Comparison of ENCODE assay signal across 14 cellular contexts in the genomic region with DNA sequence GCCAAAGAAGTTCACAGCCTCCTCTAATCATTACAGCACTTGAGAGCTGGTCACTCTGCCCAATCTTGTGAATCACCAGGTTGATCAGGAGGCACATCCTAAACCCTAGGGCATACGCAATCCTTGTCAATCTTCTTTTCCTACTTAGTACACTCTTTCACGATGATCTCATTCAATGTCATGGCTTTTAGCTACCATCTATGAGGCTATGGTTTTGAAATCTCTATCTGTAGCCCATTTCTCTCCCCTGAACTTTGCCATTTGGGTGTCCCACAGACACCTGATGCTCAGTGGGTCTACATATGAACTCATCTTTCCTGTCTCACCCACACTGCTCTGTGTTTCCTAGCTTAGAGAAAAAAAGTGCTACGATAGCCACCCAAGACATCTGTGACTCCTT. TPM values are rescaled to one million over a fixed set of nuclear protein-coding genes. Genes with fewer than 3 reads are reported as not detected.
DNase-seq lines count a peak whose midpoint lies in the region; ATAC-seq and TF ChIP-seq lines count a peak whose summit lies in the region.
"Had no signal": no experiment of that assay in that cellular context is flagged by ENCODE, and none has a peak within 500 bp of the region (broad histone marks: within the 10 kb centered on the region; RNA-seq: fewer than 3 reads in every experiment).

No MANE protein-coding gene starts in this region.

- H3K27me3 ChIP-seq in esophagus (ENCODE audit: control insufficient read depth in 1 of 2, insufficient read depth in 2 of 2, low read length in 2 of 2) (no peaks in the 10 kb centered on the region), vagina (no peaks in the 10 kb centered on the region)

- H3K4me3 ChIP-seq in esophagus (ENCODE audit: low read depth in 1 of 2, low read length in 2 of 2) (no peak overlapping the region), vagina (no peak overlapping the region)

- peaks cover 24% of the 10 kb centered on the region for H3K4me1 Mint-ChIP-seq in activated naive CD8-positive, alpha-beta T cell (ENCODE audit: low read depth)
- peaks cover 24% of the 10 kb centered on the region for H3K4me1 Mint-ChIP-seq in activated naive CD8-positive, alpha-beta T cell treated with anti-CD3 and anti-CD28 coated beads for 36 hours

- no peaks in the 10 kb centered on the region for H3K9me3 Mint-ChIP-seq in activated naive CD8-positive, alpha-beta T cell (ENCODE audit: low read depth)
- no peaks in the 10 kb centered on the region for H3K9me3 Mint-ChIP-seq in activated naive CD8-positive, alpha-beta T cell treated with anti-CD3 and anti-CD28 coated beads for 36 hours
- H3K9me3 Mint-ChIP-seq: endodermal cell had no signal

- TF ChIP-seq CTCF in vagina (IDR thresholded peaks at IDR 0.05) = no peak

- H3K36me3 ChIP-seq in esophagus (ENCODE audit: control insufficient read depth in 2 of 2, insufficient read depth in 2 of 2, low read length in 1 of 2) (peaks cover 0 to 3% of the 10 kb centered on the region in 2 donors), vagina (no peaks in the 10 kb centered on the region)

- no peak overlapping the region for H3K4me3 Mint-ChIP-seq in activated naive CD8-positive, alpha-beta T cell
- no peak overlapping the region for H3K4me3 Mint-ChIP-seq in activated naive CD8-positive, alpha-beta T cell treated with anti-CD3 and anti-CD28 coated beads for 36 hours

- 72 to 83% methylated on average over 3 of the region's 3 CpGs for WGBS in esophagus, 2 donors

- H3K27ac Mint-ChIP-seq in activated naive CD8-positive, alpha-beta T cell = peak overlapping the region; percentile 37
- no peak overlapping the region for H3K27ac Mint-ChIP-seq in activated naive CD8-positive, alpha-beta T cell treated with anti-CD3 and anti-CD28 coated beads for 36 hours
- H3K27ac Mint-ChIP-seq: endodermal cell had no signal

- TF ChIP-seq POLR2A in vagina (IDR thresholded peaks at IDR 0.05) = no peak

- H3K9me3 ChIP-seq in esophagus (ENCODE audit: control insufficient read depth in 2 of 2, insufficient read depth in 1 of 2, low read depth in 1 of 2, low read length in 1 of 2) (no peaks in the 10 kb centered on the region), vagina (no peaks in the 10 kb centered on the region)

- peaks cover 2% of the 10 kb centered on the region for H3K36me3 Mint-ChIP-seq in activated naive CD8-positive, alpha-beta T cell
- H3K36me3 Mint-ChIP-seq in activated naive CD8-positive, alpha-beta T cell treated with anti-CD3 and anti-CD28 coated beads for 36 hours = peaks cover 15% of the 10 kb centered on the region

- intact Hi-C loops in vagina (cut with DNase I) = no loop called here

- no peak for ATAC-seq in GM18858 (IDR thresholded peaks at IDR 0.05; ENCODE audit: unreplicated experiment)
- ATAC-seq: Right ventricle myocardium inferior had no signal

- H3K27ac ChIP-seq in esophagus (ENCODE audit: low read depth in 2 of 2, low read length in 1 of 2) (peak overlapping the region; percentile 58 to 60), vagina (peak overlapping the region; percentile 1)

- peaks cover 0 to 3% of the 10 kb centered on the region in 2 donors for H3K4me1 ChIP-seq in esophagus (ENCODE audit: control insufficient read depth in 2 of 2, insufficient read depth in 2 of 2, low read length in 1 of 2)
- peaks cover 21% of the 10 kb centered on the region for H3K4me1 ChIP-seq in vagina

- no peak for DNase-seq in activated naive CD8-positive, alpha-beta T cell treated with anti-CD3 and anti-CD28 coated beads for 36 hours
- DNase-seq in RKO (ENCODE audit: low spot score) = peak; percentile 78
- DNase-seq in vagina (ENCODE audit: extremely low spot score in 2 of 2) = no peak
- no peak for DNase-seq in NCI-H1694 treated with DMSO at 0.1 percent for 48 hours (lab: John Stamatoyannopoulos, UW)
- DNase-seq in inferior parietal cortex (ENCODE audit: extremely low spot score) = no peak
- DNase-seq: activated CD4-positive, CD25-positive, alpha-beta regulatory T cell treated with anti-CD3 and anti-CD28 coated beads, Interleukin-2, amount 50 U/mL, for 72 hours; amniotic stem cell; endodermal cell; NCI-H2107; stimulated activated CD8-positive, alpha-beta memory T cell treated with anti-CD3 and anti-CD28 coated beads, Interleukin-4, amount 100 ng/mL, for 48 hours had no signal

- no peaks in the 10 kb centered on the region for H3K27me3 Mint-ChIP-seq in activated naive CD8-positive, alpha-beta T cell
- H3K27me3 Mint-ChIP-seq in activated naive CD8-positive, alpha-beta T cell treated with anti-CD3 and anti-CD28 coated beads for 36 hours = no peaks in the 10 kb centered on the region

RNA-seq across cellular contexts. Expression of a gene that starts 1.9 kb away (rescaled TPM):
- 10 to 100 TPM; 15.0 to 17.1 TPM for total RNA-seq in activated naive CD8-positive, alpha-beta T cell treated with anti-CD3 and anti-CD28 coated beads for 36 hours
- 10 to 100 TPM; 15.1 to 36.6 TPM for polyA plus RNA-seq in esophagus
- total RNA-seq in vagina = 8.8 TPM

RNA-seq across cellular contexts. Expression of a gene that starts 42.6 kb away (rescaled TPM):
- 10 to 100 TPM; 23.9 TPM for total RNA-seq in activated naive CD8-positive, alpha-beta T cell treated with anti-CD3 and anti-CD28 coated beads for 36 hours
- 10 to 100 TPM; 32.2 to 52.2 TPM for polyA plus RNA-seq in esophagus
- total RNA-seq in vagina = 28.7 TPM
